ENCODE assay signal across 8 cellular contexts in genomic region chr13:101416181-101417042, GRCh38. TPM values are rescaled to one million over a fixed set of nuclear protein-coding genes. Genes with fewer than 3 reads are reported as not detected.
DNase-seq lines count a peak whose midpoint lies in the region; ATAC-seq, FAIRE-seq and TF ChIP-seq lines count a peak whose summit lies in the region.

Gene NALCN, minus strand, starts transcription at chr13:101416508. Its CDS starts 17,382 bp downstream, at chr13:101399126.

- no peaks in the 10 kb centered on the region for H3K36me3 Mint-ChIP-seq in activated CD4-positive, alpha-beta memory T cell treated with anti-CD3 and anti-CD28 coated beads for 36 hours
- H3K36me3 Mint-ChIP-seq in activated CD4-positive, alpha-beta memory T cell treated with anti-CD3 and anti-CD28 coated beads, Interleukin-2, amount 10 ng/mL, durations not matched to agents 7 days and 5 days (ENCODE audit: low read depth), result no peaks in the 10 kb centered on the region
- H3K36me3 Mint-ChIP-seq in osteocyte (ENCODE audit: unreplicated experiment), result peaks cover 6% of the 10 kb centered on the region

- TF ChIP-seq CTCF in osteocyte (IDR thresholded peaks at IDR 0.05), result no peak

- POLR2A ChIA-PET in activated CD4-positive, alpha-beta memory T cell treated with anti-CD3 and anti-CD28 coated beads for 36 hours (lab: Charles Lee), result no interaction called here
- POLR2A ChIA-PET in activated CD4-positive, alpha-beta memory T cell treated with anti-CD3 and anti-CD28 coated beads, Interleukin-2, amount 10 ng/mL, durations not matched to agents 7 days and 5 days (lab: Charles Lee), result no interaction called here

- peaks cover 31% of the 10 kb centered on the region for H3K27me3 Mint-ChIP-seq in activated CD4-positive, alpha-beta memory T cell treated with anti-CD3 and anti-CD28 coated beads for 36 hours
- peaks cover 36% of the 10 kb centered on the region for H3K27me3 Mint-ChIP-seq in activated CD4-positive, alpha-beta memory T cell treated with anti-CD3 and anti-CD28 coated beads, Interleukin-2, amount 10 ng/mL, durations not matched to agents 7 days and 5 days
- H3K27me3 Mint-ChIP-seq in osteocyte (ENCODE audit: unreplicated experiment), result no peaks in the 10 kb centered on the region

- no peaks in the 10 kb centered on the region for H3K9me3 ChIP-seq in small intestine (ENCODE audit: control insufficient read depth, low read depth)

- H3K9me3 Mint-ChIP-seq in activated CD4-positive, alpha-beta memory T cell treated with anti-CD3 and anti-CD28 coated beads for 36 hours, result no peaks in the 10 kb centered on the region
- H3K9me3 Mint-ChIP-seq in activated CD4-positive, alpha-beta memory T cell treated with anti-CD3 and anti-CD28 coated beads, Interleukin-2, amount 10 ng/mL, durations not matched to agents 7 days and 5 days, result no peaks in the 10 kb centered on the region
- H3K9me3 Mint-ChIP-seq in osteocyte (ENCODE audit: unreplicated experiment), result no peaks in the 10 kb centered on the region

- no peaks in the 10 kb centered on the region for H3K4me1 ChIP-seq in small intestine (ENCODE audit: control insufficient read depth in 2 of 2, insufficient read depth in 1 of 2, low read depth in 1 of 2, low read length in 1 of 2)

- intact Hi-C loops in activated CD4-positive, alpha-beta memory T cell treated with anti-CD3 and anti-CD28 coated beads for 36 hours (cut with micrococcal nuclease), result loop anchor here (5.0 kb wide), 1 partner anchor 501 kb away; no protein-coding TSS in a partner anchor

- FAIRE-seq in small intestine (lab: Jason Lieb, UNC), result no peak

- H3K4me1 Mint-ChIP-seq in activated CD4-positive, alpha-beta memory T cell treated with anti-CD3 and anti-CD28 coated beads for 36 hours (ENCODE audit: low read depth), result peaks cover 2% of the 10 kb centered on the region
- H3K4me1 Mint-ChIP-seq in activated CD4-positive, alpha-beta memory T cell treated with anti-CD3 and anti-CD28 coated beads, Interleukin-2, amount 10 ng/mL, durations not matched to agents 7 days and 5 days, result no peaks in the 10 kb centered on the region
- H3K4me1 Mint-ChIP-seq in osteocyte (ENCODE audit: unreplicated experiment), result peaks cover 37% of the 10 kb centered on the region

- WGBS in small intestine, 3 donors, result 3 to 8% (median 4%) methylated on average over 53 to 85 of the region's 85 CpGs

- peak; percentile 10 for DNase-seq in activated CD4-positive, alpha-beta memory T cell treated with anti-CD3 and anti-CD28 coated beads for 36 hours
- DNase-seq in activated CD4-positive, alpha-beta memory T cell treated with anti-CD3 and anti-CD28 coated beads, Interleukin-2, amount 10 ng/mL, durations not matched to agents 7 days and 5 days, result no peak
- DNase-seq in globus pallidus (ENCODE audit: low spot score), result peak; percentile 59
- DNase-seq in osteocyte (ENCODE audit: extremely low spot score, unreplicated experiment), result peak; percentile 87
- no peak for DNase-seq in GF-D8 (lab: John Stamatoyannopoulos, UW)
- no peak for DNase-seq in small intestine
- no peak for DNase-seq in stimulated activated CD4-positive, alpha-beta T cell treated with anti-CD3 and anti-CD28 coated beads, Interleukin-4, amount 100 ng/mL, for 4 hours

- CTCF ChIA-PET in activated CD4-positive, alpha-beta memory T cell treated with anti-CD3 and anti-CD28 coated beads for 36 hours (lab: Charles Lee), result no interaction called here
- CTCF ChIA-PET in activated CD4-positive, alpha-beta memory T cell treated with anti-CD3 and anti-CD28 coated beads, Interleukin-2, amount 10 ng/mL, durations not matched to agents 7 days and 5 days (lab: Charles Lee), result no interaction called here

- no peaks in the 10 kb centered on the region for H3K36me3 ChIP-seq in small intestine (ENCODE audit: control insufficient read depth in 2 of 2, insufficient read depth in 2 of 2, low read length in 2 of 2)

- H3K27me3 ChIP-seq in small intestine (ENCODE audit: control insufficient read depth in 2 of 2, insufficient read depth in 2 of 2, low read length in 2 of 2), result peaks cover 0 to 15% of the 10 kb centered on the region in 2 donors

- ATAC-seq in SK-N-SH treated with all-trans-retinoic acid at 6 μM for 48 hours, result peak; percentile 92

- H3K4me3 Mint-ChIP-seq in activated CD4-positive, alpha-beta memory T cell treated with anti-CD3 and anti-CD28 coated beads for 36 hours, result no peak within 1 kb of the TSS
- no peak within 1 kb of the TSS for H3K4me3 Mint-ChIP-seq in activated CD4-positive, alpha-beta memory T cell treated with anti-CD3 and anti-CD28 coated beads, Interleukin-2, amount 10 ng/mL, durations not matched to agents 7 days and 5 days
- H3K4me3 Mint-ChIP-seq in osteocyte (ENCODE audit: unreplicated experiment), result peak within 1 kb of the TSS; percentile 87

- no peak within 1 kb of the TSS for H3K27ac Mint-ChIP-seq in activated CD4-positive, alpha-beta memory T cell treated with anti-CD3 and anti-CD28 coated beads for 36 hours
- H3K27ac Mint-ChIP-seq in activated CD4-positive, alpha-beta memory T cell treated with anti-CD3 and anti-CD28 coated beads, Interleukin-2, amount 10 ng/mL, durations not matched to agents 7 days and 5 days, result no peak within 1 kb of the TSS
- H3K27ac Mint-ChIP-seq in osteocyte (ENCODE audit: unreplicated experiment), result peak within 1 kb of the TSS; percentile 91

- no peak within 1 kb of the TSS for H3K4me3 ChIP-seq in small intestine (ENCODE audit: low read depth in 1 of 2, low read length in 2 of 2)

- H3K27ac ChIP-seq in small intestine (ENCODE audit: low read depth in 1 of 2, low read length in 1 of 2), result no peak within 1 kb of the TSS

TF ChIP-seq in SK-N-SH treated with all-trans-retinoic acid at 6 μM for 48 hours, 23 proteins besides CTCF, POLR2A, EP300 and RAD21:
- TF ChIP-seq ISL1 (CRISPR knock-in tag; IDR thresholded peaks at IDR 0.05), result no peak
- TF ChIP-seq PPARA (CRISPR knock-in tag; IDR thresholded peaks at IDR 0.05; ENCODE audit: borderline replicate concordance), result no peak
- no peak for TF ChIP-seq ZFP30 (CRISPR knock-in tag; IDR thresholded peaks at IDR 0.05)
- TF ChIP-seq, protein P1, sequence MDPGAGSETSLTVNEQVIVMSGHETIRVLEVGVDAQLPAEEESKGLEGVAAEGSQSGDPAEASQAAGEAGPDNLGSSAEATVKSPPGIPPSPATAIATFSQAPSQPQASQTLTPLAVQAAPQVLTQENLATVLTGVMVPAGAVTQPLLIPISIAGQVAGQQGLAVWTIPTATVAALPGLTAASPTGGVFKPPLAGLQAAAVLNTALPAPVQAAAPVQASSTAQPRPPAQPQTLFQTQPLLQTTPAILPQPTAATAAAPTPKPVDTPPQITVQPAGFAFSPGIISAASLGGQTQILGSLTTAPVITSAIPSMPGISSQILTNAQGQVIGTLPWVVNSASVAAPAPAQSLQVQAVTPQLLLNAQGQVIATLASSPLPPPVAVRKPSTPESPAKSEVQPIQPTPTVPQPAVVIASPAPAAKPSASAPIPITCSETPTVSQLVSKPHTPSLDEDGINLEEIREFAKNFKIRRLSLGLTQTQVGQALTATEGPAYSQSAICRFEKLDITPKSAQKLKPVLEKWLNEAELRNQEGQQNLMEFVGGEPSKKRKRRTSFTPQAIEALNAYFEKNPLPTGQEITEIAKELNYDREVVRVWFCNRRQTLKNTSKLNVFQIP (CRISPR knock-in tag; IDR thresholded peaks at IDR 0.05; ENCODE audit: borderline replicate concordance, low read depth), result no peak
- no peak for TF ChIP-seq ESRRG (CRISPR knock-in tag; IDR thresholded peaks at IDR 0.05)
- TF ChIP-seq PATZ1 (CRISPR knock-in tag; IDR thresholded peaks at IDR 0.05; ENCODE audit: borderline replicate concordance), result no peak
- no peak for TF ChIP-seq TCF4 (CRISPR knock-in tag; IDR thresholded peaks at IDR 0.05; ENCODE audit: borderline replicate concordance)
- TF ChIP-seq ZNF8 (CRISPR knock-in tag; IDR thresholded peaks at IDR 0.05), result no peak
- TF ChIP-seq SNAI2 (CRISPR knock-in tag; IDR thresholded peaks at IDR 0.05), result no peak
- no peak for TF ChIP-seq ZNF70 (CRISPR knock-in tag; IDR thresholded peaks at IDR 0.05)
- no peak for TF ChIP-seq ZNF565 (CRISPR knock-in tag; conservative IDR thresholded peaks at IDR 0.05; ENCODE audit: low read depth)

RNA-seq across cellular contexts. Expression of gene NALCN, which starts in this region (rescaled TPM):
- not detected for total RNA-seq in activated CD4-positive, alpha-beta memory T cell treated with anti-CD3 and anti-CD28 coated beads for 36 hours
- total RNA-seq in activated CD4-positive, alpha-beta memory T cell treated with anti-CD3 and anti-CD28 coated beads, Interleukin-2, amount 10 ng/mL, durations not matched to agents 7 days and 5 days, result not detected
- 58.3 and 58.8 TPM in 2 replicates for total RNA-seq in osteocyte
- under 1 TPM in 1 of 3 donors, not detected in 2; 0.46 TPM for polyA plus RNA-seq in small intestine

Comparison
In these comparisons a context has a peak if more than half of its experiments do, and no peak if none do; other contexts are left out.
1. RNA of gene NALCN (total RNA-seq): 58.3 to 58.8 TPM in osteocyte; not detected in activated CD4-positive, alpha-beta memory T cell treated with anti-CD3 and anti-CD28 coated beads for 36 hours and not detected in activated CD4-positive, alpha-beta memory T cell treated with anti-CD3 and anti-CD28 coated beads, Interleukin-2, amount 10 ng/mL, durations not matched to agents 7 days and 5 days; every median in the first group is over 10 times any median in the second.
2. Peak in DNase-seq in activated CD4-positive, alpha-beta memory T cell treated with anti-CD3 and anti-CD28 coated beads for 36 hours; RNA of the gene not detected or under 1 TPM.
3. DNase-seq: peak in globus pallidus (single experiment) and osteocyte (single experiment); none in activated CD4-positive, alpha-beta memory T cell treated with anti-CD3 and anti-CD28 coated beads, Interleukin-2, amount 10 ng/mL, durations not matched to agents 7 days and 5 days (single experiment), GF-D8 (single experiment), small intestine (single experiment) and stimulated activated CD4-positive, alpha-beta T cell treated with anti-CD3 and anti-CD28 coated beads, Interleukin-4, amount 100 ng/mL, for 4 hours (0 of 2).